ENCODE assay signal across 11 cellular contexts in the genomic region with DNA sequence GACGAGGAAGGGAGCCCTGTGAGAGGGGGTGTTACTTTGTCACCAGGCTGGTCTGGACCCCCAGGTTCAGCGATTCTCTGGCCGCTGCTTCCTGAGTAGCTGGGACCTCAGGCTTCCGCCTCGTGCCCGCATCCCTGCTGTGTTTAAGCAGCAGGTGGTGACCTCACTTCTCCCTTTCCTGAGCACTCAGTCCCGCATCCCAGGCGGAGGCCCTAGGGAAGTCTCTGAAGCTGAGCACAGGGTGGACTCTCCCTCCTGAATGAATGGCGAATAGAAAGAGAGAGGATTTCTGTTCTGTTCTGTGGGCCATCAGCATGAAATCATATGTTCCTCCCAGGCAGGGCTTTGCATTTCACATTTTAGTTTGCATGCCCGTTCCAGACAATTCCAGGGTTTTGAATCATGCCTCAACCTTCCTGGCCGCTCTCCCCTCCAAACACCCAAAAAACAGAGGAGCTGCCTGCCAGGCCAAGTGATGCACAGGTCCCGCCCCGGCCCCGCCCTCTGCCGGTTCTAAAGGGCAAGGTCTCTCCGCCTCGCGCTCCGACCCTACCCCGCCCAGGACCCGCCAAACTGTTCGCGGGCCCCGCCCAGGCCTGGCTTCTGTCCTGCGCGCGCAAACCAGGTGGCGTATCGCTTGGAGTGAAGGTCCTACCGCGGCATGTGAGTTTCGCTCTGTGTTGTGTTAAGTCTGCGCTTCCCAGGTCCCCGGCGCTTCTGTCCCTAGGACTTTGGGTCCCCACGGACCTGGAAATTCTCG. TPM values are rescaled to one million over a fixed set of nuclear protein-coding genes. Genes with fewer than 3 reads are reported as not detected.
DNase-seq lines count a peak whose midpoint lies in the region; ATAC-seq and TF ChIP-seq lines count a peak whose summit lies in the region.
"Had no signal": no experiment of that assay in that cellular context is flagged by ENCODE, and none has a peak within 500 bp of the region (broad histone marks: within the 10 kb centered on the region; RNA-seq: fewer than 3 reads in every experiment).

No MANE protein-coding gene starts in this region.

- H3K27me3 ChIP-seq in stomach smooth muscle (ENCODE audit: control insufficient read depth in 1 of 2, insufficient read depth in 2 of 2, low read length in 2 of 2), result no peaks in the 10 kb centered on the region
- H3K27me3 ChIP-seq: BLaER1 treated with 17β-estradiol and CSF1 and Interleukin-3, amounts not matched to agents 10 nM and 100 nM had no signal

- peak overlapping the region; percentile 87 for H3K4me3 Mint-ChIP-seq in WTC11

- H3K4me1 ChIP-seq in stomach smooth muscle (ENCODE audit: control insufficient read depth, insufficient read depth, low read length), result no peaks in the 10 kb centered on the region
- H3K4me1 ChIP-seq: BLaER1 treated with 17β-estradiol and CSF1 and Interleukin-3, amounts not matched to agents 10 nM and 100 nM had no signal

- no peak for TF ChIP-seq CTCF in WTC11 (IDR thresholded peaks at IDR 0.05)

- DNase-seq in activated gamma-delta T cell treated with Interleukin-2 at 50 U/mL for 16 hours (peak; percentile 6), activated gamma-delta T cell (lab: John Stamatoyannopoulos, UW) (no peak), WTC11 (ENCODE audit: low spot score) (peak; percentile 97), NCI-H226 (no peak)

- no peak overlapping the region for H3K9ac ChIP-seq in stomach smooth muscle (ENCODE audit: low read length in 2 of 2)
- H3K9ac ChIP-seq: BLaER1 treated with 17β-estradiol and CSF1 and Interleukin-3, amounts not matched to agents 10 nM and 100 nM had no signal

- H3K4me3 ChIP-seq in iPS-11a (ENCODE audit: low read depth, low read length), result peak overlapping the region; percentile 61
- peak overlapping the region; percentile 53 to 54 for H3K4me3 ChIP-seq in stomach smooth muscle (ENCODE audit: low read length in 2 of 2)
- H3K4me3 ChIP-seq: lung had no signal

- H3K9me3 ChIP-seq in stomach smooth muscle (ENCODE audit: control insufficient read depth in 2 of 2, low read length in 2 of 2), result peaks cover 0 to 13% of the 10 kb centered on the region in 2 donors

- ATAC-seq in WTC11 (peak; percentile 96), HG02884 (IDR thresholded peaks at IDR 0.05; ENCODE audit: unreplicated experiment) (no peak), HG03469 (IDR thresholded peaks at IDR 0.05; ENCODE audit: unreplicated experiment) (no peak)

- peaks cover 32% of the 10 kb centered on the region for H3K27me3 Mint-ChIP-seq in WTC11 (ENCODE audit: low read depth)

- peak overlapping the region; percentile 90 for H3K27ac Mint-ChIP-seq in WTC11

- H3K9me3 Mint-ChIP-seq in WTC11, result peaks cover 4% of the 10 kb centered on the region; the same call in 1 of the 2 replicates

- H3K27ac ChIP-seq in stomach smooth muscle (ENCODE audit: low read length), result no peak overlapping the region
- H3K27ac ChIP-seq: BLaER1 treated with 17β-estradiol and CSF1 and Interleukin-3, amounts not matched to agents 10 nM and 100 nM; epithelial cell of prostate had no signal

- peaks cover 10% of the 10 kb centered on the region for H3K36me3 Mint-ChIP-seq in WTC11

- CTCF ChIA-PET in WTC11 (lab: Charles Lee), result interaction anchor here (0.6 to 1.5 kb wide), 11 partner anchors 26 to 1039 kb away, joined by 3 to 10 read pairs (median 4); a partner anchor contains a TSS

- POLR2A ChIA-PET in WTC11 (lab: Charles Lee), result no interaction called here

- peaks cover 30% of the 10 kb centered on the region for H3K4me1 Mint-ChIP-seq in WTC11

- H3K36me3 ChIP-seq in stomach smooth muscle (ENCODE audit: control insufficient read depth in 2 of 2, insufficient read depth in 2 of 2, low read length in 2 of 2), result no peaks in the 10 kb centered on the region
- H3K36me3 ChIP-seq: BLaER1 treated with 17β-estradiol and CSF1 and Interleukin-3, amounts not matched to agents 10 nM and 100 nM had no signal

TF ChIP-seq in WTC11, 78 proteins besides CTCF, POLR2A, EP300 and RAD21 (continues in another document):
- TF ChIP-seq, protein P1, sequence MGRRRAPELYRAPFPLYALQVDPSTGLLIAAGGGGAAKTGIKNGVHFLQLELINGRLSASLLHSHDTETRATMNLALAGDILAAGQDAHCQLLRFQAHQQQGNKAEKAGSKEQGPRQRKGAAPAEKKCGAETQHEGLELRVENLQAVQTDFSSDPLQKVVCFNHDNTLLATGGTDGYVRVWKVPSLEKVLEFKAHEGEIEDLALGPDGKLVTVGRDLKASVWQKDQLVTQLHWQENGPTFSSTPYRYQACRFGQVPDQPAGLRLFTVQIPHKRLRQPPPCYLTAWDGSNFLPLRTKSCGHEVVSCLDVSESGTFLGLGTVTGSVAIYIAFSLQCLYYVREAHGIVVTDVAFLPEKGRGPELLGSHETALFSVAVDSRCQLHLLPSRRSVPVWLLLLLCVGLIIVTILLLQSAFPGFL (CRISPR knock-in tag; IDR thresholded peaks at IDR 0.05; ENCODE audit: borderline replicate concordance), result no peak
- TF ChIP-seq TCF7 (CRISPR knock-in tag; IDR thresholded peaks at IDR 0.05; ENCODE audit: low read depth) (no peak), TEAD4 (CRISPR knock-in tag; IDR thresholded peaks at IDR 0.05) (no peak), ZNF263 (CRISPR knock-in tag; IDR thresholded peaks at IDR 0.05; ENCODE audit: low read depth) (no peak), PRRX2 (CRISPR knock-in tag; IDR thresholded peaks at IDR 0.05) (no peak), NFYB (CRISPR knock-in tag; conservative IDR thresholded peaks at IDR 0.05; ENCODE audit: low read depth) (no peak), NR3C1 (CRISPR knock-in tag; conservative IDR thresholded peaks at IDR 0.05; ENCODE audit: low read depth) (no peak), FOXJ3 (CRISPR knock-in tag; IDR thresholded peaks at IDR 0.05; ENCODE audit: borderline replicate concordance) (no peak), SOX15 (CRISPR knock-in tag; IDR thresholded peaks at IDR 0.05) (no peak)
- TF ChIP-seq, protein P2, sequence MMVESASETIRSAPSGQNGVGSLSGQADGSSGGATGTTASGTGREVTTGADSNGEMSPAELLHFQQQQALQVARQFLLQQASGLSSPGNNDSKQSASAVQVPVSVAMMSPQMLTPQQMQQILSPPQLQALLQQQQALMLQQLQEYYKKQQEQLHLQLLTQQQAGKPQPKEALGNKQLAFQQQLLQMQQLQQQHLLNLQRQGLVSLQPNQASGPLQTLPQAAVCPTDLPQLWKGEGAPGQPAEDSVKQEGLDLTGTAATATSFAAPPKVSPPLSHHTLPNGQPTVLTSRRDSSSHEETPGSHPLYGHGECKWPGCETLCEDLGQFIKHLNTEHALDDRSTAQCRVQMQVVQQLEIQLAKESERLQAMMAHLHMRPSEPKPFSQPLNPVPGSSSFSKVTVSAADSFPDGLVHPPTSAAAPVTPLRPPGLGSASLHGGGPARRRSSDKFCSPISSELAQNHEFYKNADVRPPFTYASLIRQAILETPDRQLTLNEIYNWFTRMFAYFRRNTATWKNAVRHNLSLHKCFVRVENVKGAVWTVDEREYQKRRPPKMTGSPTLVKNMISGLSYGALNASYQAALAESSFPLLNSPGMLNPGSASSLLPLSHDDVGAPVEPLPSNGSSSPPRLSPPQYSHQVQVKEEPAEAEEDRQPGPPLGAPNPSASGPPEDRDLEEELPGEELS (CRISPR knock-in tag; IDR thresholded peaks at IDR 0.05), result peak; percentile 40; the same call in 1 of the 2 replicates
- TF ChIP-seq, protein P3, sequence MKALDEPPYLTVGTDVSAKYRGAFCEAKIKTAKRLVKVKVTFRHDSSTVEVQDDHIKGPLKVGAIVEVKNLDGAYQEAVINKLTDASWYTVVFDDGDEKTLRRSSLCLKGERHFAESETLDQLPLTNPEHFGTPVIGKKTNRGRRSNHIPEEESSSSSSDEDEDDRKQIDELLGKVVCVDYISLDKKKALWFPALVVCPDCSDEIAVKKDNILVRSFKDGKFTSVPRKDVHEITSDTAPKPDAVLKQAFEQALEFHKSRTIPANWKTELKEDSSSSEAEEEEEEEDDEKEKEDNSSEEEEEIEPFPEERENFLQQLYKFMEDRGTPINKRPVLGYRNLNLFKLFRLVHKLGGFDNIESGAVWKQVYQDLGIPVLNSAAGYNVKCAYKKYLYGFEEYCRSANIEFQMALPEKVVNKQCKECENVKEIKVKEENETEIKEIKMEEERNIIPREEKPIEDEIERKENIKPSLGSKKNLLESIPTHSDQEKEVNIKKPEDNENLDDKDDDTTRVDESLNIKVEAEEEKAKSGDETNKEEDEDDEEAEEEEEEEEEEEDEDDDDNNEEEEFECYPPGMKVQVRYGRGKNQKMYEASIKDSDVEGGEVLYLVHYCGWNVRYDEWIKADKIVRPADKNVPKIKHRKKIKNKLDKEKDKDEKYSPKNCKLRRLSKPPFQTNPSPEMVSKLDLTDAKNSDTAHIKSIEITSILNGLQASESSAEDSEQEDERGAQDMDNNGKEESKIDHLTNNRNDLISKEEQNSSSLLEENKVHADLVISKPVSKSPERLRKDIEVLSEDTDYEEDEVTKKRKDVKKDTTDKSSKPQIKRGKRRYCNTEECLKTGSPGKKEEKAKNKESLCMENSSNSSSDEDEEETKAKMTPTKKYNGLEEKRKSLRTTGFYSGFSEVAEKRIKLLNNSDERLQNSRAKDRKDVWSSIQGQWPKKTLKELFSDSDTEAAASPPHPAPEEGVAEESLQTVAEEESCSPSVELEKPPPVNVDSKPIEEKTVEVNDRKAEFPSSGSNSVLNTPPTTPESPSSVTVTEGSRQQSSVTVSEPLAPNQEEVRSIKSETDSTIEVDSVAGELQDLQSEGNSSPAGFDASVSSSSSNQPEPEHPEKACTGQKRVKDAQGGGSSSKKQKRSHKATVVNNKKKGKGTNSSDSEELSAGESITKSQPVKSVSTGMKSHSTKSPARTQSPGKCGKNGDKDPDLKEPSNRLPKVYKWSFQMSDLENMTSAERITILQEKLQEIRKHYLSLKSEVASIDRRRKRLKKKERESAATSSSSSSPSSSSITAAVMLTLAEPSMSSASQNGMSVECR (CRISPR knock-in tag; IDR thresholded peaks at IDR 0.05; ENCODE audit: borderline replicate concordance), result no peak
- TF ChIP-seq, protein P4, sequence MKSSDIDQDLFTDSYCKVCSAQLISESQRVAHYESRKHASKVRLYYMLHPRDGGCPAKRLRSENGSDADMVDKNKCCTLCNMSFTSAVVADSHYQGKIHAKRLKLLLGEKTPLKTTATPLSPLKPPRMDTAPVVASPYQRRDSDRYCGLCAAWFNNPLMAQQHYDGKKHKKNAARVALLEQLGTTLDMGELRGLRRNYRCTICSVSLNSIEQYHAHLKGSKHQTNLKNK (CRISPR knock-in tag; IDR thresholded peaks at IDR 0.05), result no peak

RNA-seq across cellular contexts. Expression of a gene that starts 35.1 kb away (rescaled TPM):
- 47.1 to 59.2 TPM (median 49.2 TPM) in 3 replicates for total RNA-seq in WTC11 (2021)

RNA-seq across cellular contexts. Expression of a gene that starts 39.0 kb away (rescaled TPM):
- total RNA-seq in WTC11 (2021), result 21.1 to 26.6 TPM (median 21.9 TPM) in 3 replicates

Comparison
In these comparisons a context has a peak if more than half of its experiments do, and no peak if none do; other contexts are left out.
1. DNase-seq: peak in activated gamma-delta T cell treated with Interleukin-2 at 50 U/mL for 16 hours (single experiment) and WTC11 (single experiment); none in activated gamma-delta T cell (single experiment) and NCI-H226 (single experiment).